In genomic region chr7:127666602-127667001, GRCh38 we compare ENCODE assay signal across 1 cellular context.
TF ChIP-seq lines count a peak whose summit lies in the region.

No MANE protein-coding gene starts in this region.

TF ChIP-seq in IMR-90, 13 proteins besides CTCF, POLR2A, EP300 and RAD21:
- TF ChIP-seq ELK1 (IDR thresholded peaks at IDR 0.05; ENCODE audit: borderline replicate concordance, low read depth, low read length) (no peak), CEBPB (IDR thresholded peaks at IDR 0.05; ENCODE audit: low read depth, low read length) (no peak), MAZ (IDR thresholded peaks at IDR 0.05; ENCODE audit: borderline replicate concordance, low read depth, low read length) (no peak), MAFK (IDR thresholded peaks at IDR 0.05; ENCODE audit: low read depth, low read length) (no peak), CHD1 (IDR thresholded peaks at IDR 0.05; ENCODE audit: low read depth, low read length) (no peak), MXI1 (IDR thresholded peaks at IDR 0.05; ENCODE audit: borderline replicate concordance, low read depth, low read length) (no peak), SMC3 (IDR thresholded peaks at IDR 0.05; ENCODE audit: low read depth, low read length) (no peak), RFX5 (IDR thresholded peaks at IDR 0.05; ENCODE audit: low read depth, low read length) (no peak)
